In genomic region chrX:129678176-129678880, GRCh38 we compare ENCODE assay signal across 1 cellular context.
TF ChIP-seq lines count a peak whose summit lies in the region.

No MANE protein-coding gene starts in this region.

TF ChIP-seq in H1, 55 proteins besides CTCF, POLR2A, EP300 and RAD21:
- TF ChIP-seq ZNF274 (IDR thresholded peaks at IDR 0.05; ENCODE audit: borderline replicate concordance, extremely low read depth, low read length) (no peak), CTBP2 (IDR thresholded peaks at IDR 0.05; ENCODE audit: borderline replicate concordance, insufficient read depth, insufficient read length, low read length) (peak; percentile 58), CBX5 (IDR thresholded peaks at IDR 0.05; ENCODE audit: low read depth, low read length) (no peak), HDAC2 (IDR thresholded peaks at IDR 0.05; ENCODE audit: borderline replicate concordance in 1 of 2, low read depth in 2 of 2, low read length in 2 of 2) (no peak), KDM4A (IDR thresholded peaks at IDR 0.05; ENCODE audit: low read depth, low read length, severe bottlenecking) (peak; percentile 23), SP2 (IDR thresholded peaks at IDR 0.05; ENCODE audit: low read length) (no peak)
- TF ChIP-seq, protein P1, sequence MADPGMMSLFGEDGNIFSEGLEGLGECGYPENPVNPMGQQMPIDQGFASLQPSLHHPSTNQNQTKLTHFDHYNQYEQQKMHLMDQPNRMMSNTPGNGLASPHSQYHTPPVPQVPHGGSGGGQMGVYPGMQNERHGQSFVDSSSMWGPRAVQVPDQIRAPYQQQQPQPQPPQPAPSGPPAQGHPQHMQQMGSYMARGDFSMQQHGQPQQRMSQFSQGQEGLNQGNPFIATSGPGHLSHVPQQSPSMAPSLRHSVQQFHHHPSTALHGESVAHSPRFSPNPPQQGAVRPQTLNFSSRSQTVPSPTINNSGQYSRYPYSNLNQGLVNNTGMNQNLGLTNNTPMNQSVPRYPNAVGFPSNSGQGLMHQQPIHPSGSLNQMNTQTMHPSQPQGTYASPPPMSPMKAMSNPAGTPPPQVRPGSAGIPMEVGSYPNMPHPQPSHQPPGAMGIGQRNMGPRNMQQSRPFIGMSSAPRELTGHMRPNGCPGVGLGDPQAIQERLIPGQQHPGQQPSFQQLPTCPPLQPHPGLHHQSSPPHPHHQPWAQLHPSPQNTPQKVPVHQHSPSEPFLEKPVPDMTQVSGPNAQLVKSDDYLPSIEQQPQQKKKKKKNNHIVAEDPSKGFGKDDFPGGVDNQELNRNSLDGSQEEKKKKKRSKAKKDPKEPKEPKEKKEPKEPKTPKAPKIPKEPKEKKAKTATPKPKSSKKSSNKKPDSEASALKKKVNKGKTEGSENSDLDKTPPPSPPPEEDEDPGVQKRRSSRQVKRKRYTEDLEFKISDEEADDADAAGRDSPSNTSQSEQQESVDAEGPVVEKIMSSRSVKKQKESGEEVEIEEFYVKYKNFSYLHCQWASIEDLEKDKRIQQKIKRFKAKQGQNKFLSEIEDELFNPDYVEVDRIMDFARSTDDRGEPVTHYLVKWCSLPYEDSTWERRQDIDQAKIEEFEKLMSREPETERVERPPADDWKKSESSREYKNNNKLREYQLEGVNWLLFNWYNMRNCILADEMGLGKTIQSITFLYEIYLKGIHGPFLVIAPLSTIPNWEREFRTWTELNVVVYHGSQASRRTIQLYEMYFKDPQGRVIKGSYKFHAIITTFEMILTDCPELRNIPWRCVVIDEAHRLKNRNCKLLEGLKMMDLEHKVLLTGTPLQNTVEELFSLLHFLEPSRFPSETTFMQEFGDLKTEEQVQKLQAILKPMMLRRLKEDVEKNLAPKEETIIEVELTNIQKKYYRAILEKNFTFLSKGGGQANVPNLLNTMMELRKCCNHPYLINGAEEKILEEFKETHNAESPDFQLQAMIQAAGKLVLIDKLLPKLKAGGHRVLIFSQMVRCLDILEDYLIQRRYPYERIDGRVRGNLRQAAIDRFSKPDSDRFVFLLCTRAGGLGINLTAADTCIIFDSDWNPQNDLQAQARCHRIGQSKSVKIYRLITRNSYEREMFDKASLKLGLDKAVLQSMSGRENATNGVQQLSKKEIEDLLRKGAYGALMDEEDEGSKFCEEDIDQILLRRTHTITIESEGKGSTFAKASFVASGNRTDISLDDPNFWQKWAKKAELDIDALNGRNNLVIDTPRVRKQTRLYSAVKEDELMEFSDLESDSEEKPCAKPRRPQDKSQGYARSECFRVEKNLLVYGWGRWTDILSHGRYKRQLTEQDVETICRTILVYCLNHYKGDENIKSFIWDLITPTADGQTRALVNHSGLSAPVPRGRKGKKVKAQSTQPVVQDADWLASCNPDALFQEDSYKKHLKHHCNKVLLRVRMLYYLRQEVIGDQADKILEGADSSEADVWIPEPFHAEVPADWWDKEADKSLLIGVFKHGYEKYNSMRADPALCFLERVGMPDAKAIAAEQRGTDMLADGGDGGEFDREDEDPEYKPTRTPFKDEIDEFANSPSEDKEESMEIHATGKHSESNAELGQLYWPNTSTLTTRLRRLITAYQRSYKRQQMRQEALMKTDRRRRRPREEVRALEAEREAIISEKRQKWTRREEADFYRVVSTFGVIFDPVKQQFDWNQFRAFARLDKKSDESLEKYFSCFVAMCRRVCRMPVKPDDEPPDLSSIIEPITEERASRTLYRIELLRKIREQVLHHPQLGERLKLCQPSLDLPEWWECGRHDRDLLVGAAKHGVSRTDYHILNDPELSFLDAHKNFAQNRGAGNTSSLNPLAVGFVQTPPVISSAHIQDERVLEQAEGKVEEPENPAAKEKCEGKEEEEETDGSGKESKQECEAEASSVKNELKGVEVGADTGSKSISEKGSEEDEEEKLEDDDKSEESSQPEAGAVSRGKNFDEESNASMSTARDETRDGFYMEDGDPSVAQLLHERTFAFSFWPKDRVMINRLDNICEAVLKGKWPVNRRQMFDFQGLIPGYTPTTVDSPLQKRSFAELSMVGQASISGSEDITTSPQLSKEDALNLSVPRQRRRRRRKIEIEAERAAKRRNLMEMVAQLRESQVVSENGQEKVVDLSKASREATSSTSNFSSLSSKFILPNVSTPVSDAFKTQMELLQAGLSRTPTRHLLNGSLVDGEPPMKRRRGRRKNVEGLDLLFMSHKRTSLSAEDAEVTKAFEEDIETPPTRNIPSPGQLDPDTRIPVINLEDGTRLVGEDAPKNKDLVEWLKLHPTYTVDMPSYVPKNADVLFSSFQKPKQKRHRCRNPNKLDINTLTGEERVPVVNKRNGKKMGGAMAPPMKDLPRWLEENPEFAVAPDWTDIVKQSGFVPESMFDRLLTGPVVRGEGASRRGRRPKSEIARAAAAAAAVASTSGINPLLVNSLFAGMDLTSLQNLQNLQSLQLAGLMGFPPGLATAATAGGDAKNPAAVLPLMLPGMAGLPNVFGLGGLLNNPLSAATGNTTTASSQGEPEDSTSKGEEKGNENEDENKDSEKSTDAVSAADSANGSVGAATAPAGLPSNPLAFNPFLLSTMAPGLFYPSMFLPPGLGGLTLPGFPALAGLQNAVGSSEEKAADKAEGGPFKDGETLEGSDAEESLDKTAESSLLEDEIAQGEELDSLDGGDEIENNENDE (IDR thresholded peaks at IDR 0.05; ENCODE audit: insufficient replicate concordance, low read length), result no peak
- TF ChIP-seq, protein P2, sequence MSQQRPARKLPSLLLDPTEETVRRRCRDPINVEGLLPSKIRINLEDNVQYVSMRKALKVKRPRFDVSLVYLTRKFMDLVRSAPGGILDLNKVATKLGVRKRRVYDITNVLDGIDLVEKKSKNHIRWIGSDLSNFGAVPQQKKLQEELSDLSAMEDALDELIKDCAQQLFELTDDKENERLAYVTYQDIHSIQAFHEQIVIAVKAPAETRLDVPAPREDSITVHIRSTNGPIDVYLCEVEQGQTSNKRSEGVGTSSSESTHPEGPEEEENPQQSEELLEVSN (IDR thresholded peaks at IDR 0.05), result peak; percentile 54; the same call in 1 of the 2 replicates
